Comparison of ENCODE assay signal across 24 cellular contexts in genomic region chr13:34959489-34959888, GRCh38.
"Had no signal": no experiment of that assay in that cellular context is flagged by ENCODE, and none has a peak within 500 bp of the region (broad histone marks: within the 10 kb centered on the region; RNA-seq: fewer than 3 reads in every experiment).

No MANE protein-coding gene starts in this region.

- H3K4me1 ChIP-seq: esophagus squamous epithelium, lower lobe of right lung had no signal

- H3K4me3 ChIP-seq: coronary artery, dorsolateral prefrontal cortex, esophagus squamous epithelium, gastrocnemius medialis, heart right ventricle, left ventricle myocardium inferior, lower lobe of right lung, mucosa of descending colon had no signal

- H3K27me3 ChIP-seq: dorsolateral prefrontal cortex, esophagus squamous epithelium, gastrocnemius medialis, heart right ventricle had no signal

- ATAC-seq: esophagus mucosa, gastrocnemius medialis, heart right ventricle, left cardiac atrium, left lobe of liver, lower lobe of right lung, mucosa of descending colon had no signal

- H3K9me3 ChIP-seq: esophagus squamous epithelium, gastrocnemius medialis, heart right ventricle, left ventricle myocardium inferior, lower lobe of right lung, mucosa of descending colon had no signal

- H3K36me3 ChIP-seq: esophagus squamous epithelium, gastrocnemius medialis, heart right ventricle, left ventricle myocardium inferior, lower lobe of right lung had no signal

- H3K27ac ChIP-seq: coronary artery, dorsolateral prefrontal cortex, epithelial cell of prostate, esophagus squamous epithelium, gastrocnemius medialis, heart right ventricle, left ventricle myocardium inferior, lower lobe of right lung had no signal

- FAIRE-seq: keratinocyte had no signal

- DNase-seq: dermis blood vessel endothelial cell; dorsolateral prefrontal cortex; effector CD4-positive, alpha-beta T cell; effector memory CD4-positive, alpha-beta T cell; erythroblast; esophagus squamous epithelium; foreskin fibroblast; foreskin melanocyte; gastrocnemius medialis; glutamatergic neuron; head of caudate nucleus; heart right ventricle; hippocampal formation; left cardiac atrium; left ventricle myocardium inferior; lower lobe of right lung; mesenchymal stem cell; mucosa of descending colon; naive B cell had no signal
